Comparison of ENCODE assay signal across 8 cellular contexts in genomic region chr15:64209680-64210334, GRCh38. TPM values are rescaled to one million over a fixed set of nuclear protein-coding genes. Genes with fewer than 3 reads are reported as not detected.
DNase-seq lines count a peak whose midpoint lies in the region; ATAC-seq and TF ChIP-seq lines count a peak whose summit lies in the region.

No MANE protein-coding gene starts in this region.

- H3K27ac ChIP-seq in AG04450 (ENCODE audit: low read depth, low read length): no peak overlapping the region
- H3K27ac ChIP-seq in neural cell (ENCODE audit: low read length): no peak overlapping the region

- DNase-seq in AG04450 (ENCODE audit: low read depth, low spot score) (peak; percentile 2), GM12865 (ENCODE audit: low read depth) (peak; percentile 36), NCI-H2196 (lab: John Stamatoyannopoulos, UW; ENCODE audit: unreplicated experiment) (peak; percentile 43), cardiac fibroblast (ENCODE audit: low read depth in 2 of 2) (peak; percentile 66 to 69)
- DNase-seq in stimulated activated CD8-positive, alpha-beta memory T cell treated with anti-CD3 and anti-CD28 coated beads, Interleukin-4, amount 100 ng/mL, for 48 hours: no peak

- H3K9me2 ChIP-seq in neural cell (ENCODE audit: insufficient read depth, low read length): no peaks in the 10 kb centered on the region

- peak; percentile 66 for TF ChIP-seq RAD21 in neural cell (conservative IDR thresholded peaks at IDR 0.05)

- POLR2A ChIA-PET in AG04450 (lab: Yijun Ruan, JAX): no interaction called here

- no peak overlapping the region for H3K9ac ChIP-seq in neural cell (ENCODE audit: low read length)

- H3K9me3 ChIP-seq in AG04450 (ENCODE audit: control insufficient read depth, insufficient read depth, low read length) (no peaks in the 10 kb centered on the region), neural cell (ENCODE audit: low read length) (no peaks in the 10 kb centered on the region)

- H4K20me1 ChIP-seq in neural cell (ENCODE audit: insufficient read depth): no peaks in the 10 kb centered on the region

- H3K36me3 ChIP-seq in neural cell (ENCODE audit: insufficient read depth, low read length): no peaks in the 10 kb centered on the region

- H3K4me2 ChIP-seq in neural cell (ENCODE audit: low read length): no peak overlapping the region

- CTCF ChIA-PET in AG04450 (lab: Charles Lee): interaction anchor here (1.0 to 1.6 kb wide), 4 partner anchors 26 to 152 kb away, joined by 3 to 12 read pairs (median 6); partner anchors contain the start of gene CSNK1G1

- H3K27me3 ChIP-seq in AG04450 (ENCODE audit: control insufficient read depth, insufficient read depth, low read length) (no peaks in the 10 kb centered on the region), neural cell (ENCODE audit: insufficient read depth, low read depth, low read length) (no peaks in the 10 kb centered on the region)

- H3K79me2 ChIP-seq in neural cell (replicated peaks; ENCODE audit: insufficient read depth, low read length): no peaks in the 10 kb centered on the region

- no peak overlapping the region for H2AFZ ChIP-seq in neural cell (ENCODE audit: low read depth, low read length)

- no peaks in the 10 kb centered on the region for H3F3A ChIP-seq in neural cell (ENCODE audit: insufficient read depth, low read length, poor library complexity, severe bottlenecking)

- TF ChIP-seq EP300 in neural cell (conservative IDR thresholded peaks at IDR 0.05; ENCODE audit: poor library complexity, severe bottlenecking): no peak

- no peak overlapping the region for H3K4me3 ChIP-seq in AG04450 (ENCODE audit: low read depth, low read length)
- no peak overlapping the region for H3K4me3 ChIP-seq in GM12865 (ENCODE audit: low read depth, low read length)
- H3K4me3 ChIP-seq in cardiac fibroblast (replicated peaks in 1 of 2; ENCODE audit: low read depth in 2 of 2, low read length in 2 of 2): no peak overlapping the region
- H3K4me3 ChIP-seq in neural cell (ENCODE audit: low read length): no peak overlapping the region

- peak; percentile 56 for TF ChIP-seq CTCF in AG04450 (IDR thresholded peaks at IDR 0.05; ENCODE audit: low read depth, low read length)
- TF ChIP-seq CTCF in GM12865 (IDR thresholded peaks at IDR 0.05; ENCODE audit: insufficient read depth, low read depth, low read length, missing control alignments): peak; percentile 23
- peak; percentile 25 for TF ChIP-seq CTCF in cardiac fibroblast (IDR thresholded peaks at IDR 0.05; ENCODE audit: low read depth, low read length)
- peak; percentile 58 for TF ChIP-seq CTCF in neural cell (IDR thresholded peaks at IDR 0.05; ENCODE audit: poor library complexity, severe bottlenecking)

- ATAC-seq in HG03354 (IDR thresholded peaks at IDR 0.05; ENCODE audit: poor library complexity, severe bottlenecking, unreplicated experiment) (no peak), GM19455 (IDR thresholded peaks at IDR 0.05; ENCODE audit: unreplicated experiment) (no peak)

TF ChIP-seq in neural cell, 6 proteins besides CTCF, POLR2A, EP300 and RAD21:
- TF ChIP-seq SMC3 (conservative IDR thresholded peaks at IDR 0.05; ENCODE audit: poor library complexity): peak; percentile 56
- no peak for TF ChIP-seq POLR2AphosphoS5 (IDR thresholded peaks at IDR 0.05)

RNA-seq across cellular contexts. Expression of gene PPIB, which starts 47.0 kb away (rescaled TPM):
- polyA plus RNA-seq in AG04450 (2011; rRNA removed) (1,298 and 1,311 TPM in 2 replicates), neural cell (202 and 206 TPM in 2 replicates)
- 558 and 588 TPM in 2 replicates for polyA minus RNA-seq in AG04450 (2011; rRNA and poly(A)+ RNA removed)
- polyA minus RNA-seq in neural cell: 99.3 and 109 TPM in 2 replicates

RNA-seq across cellular contexts. Expression of gene SNX22, which starts 58.3 kb away (rescaled TPM):
- 0.06 and 0.10 TPM in 2 replicates for polyA plus RNA-seq in AG04450 (2011; rRNA removed)
- polyA minus RNA-seq in AG04450 (2011; rRNA and poly(A)+ RNA removed): 0.14 and 0.35 TPM in 2 replicates
- 0.38 and 0.73 TPM in 2 replicates for polyA plus RNA-seq in neural cell
- polyA minus RNA-seq in neural cell: 1.7 and 2.1 TPM in 2 replicates
